In genomic region chr9:127423934-127424668, GRCh38 we compare ENCODE assay signal across 8 cellular contexts. TPM values are rescaled to one million over a fixed set of nuclear protein-coding genes. Genes with fewer than 3 reads are reported as not detected.
DNase-seq lines count a peak whose midpoint lies in the region; ATAC-seq and TF ChIP-seq lines count a peak whose summit lies in the region.

Gene ZNF79, plus strand, starts transcription at chr9:127424382. Its CDS starts 406 bp downstream, at chr9:127424788.

- peak; percentile 96 for DNase-seq in DMS 273 (lab: John Stamatoyannopoulos, UW; ENCODE audit: unreplicated experiment)
- DNase-seq in HuH-7.5 (ENCODE audit: low spot score): peak; percentile 92
- peak; percentile 89 for DNase-seq in activated CD8-positive, alpha-beta memory T cell treated with anti-CD3 and anti-CD28 coated beads, Interleukin-2, amount 50 U/mL, for 24 hours (ENCODE audit: extremely low read depth)
- peak; percentile 93 for DNase-seq in endothelial cell (ENCODE audit: low spot score)
- DNase-seq in stimulated activated CD8-positive, alpha-beta memory T cell treated with anti-CD3 and anti-CD28 coated beads, Interleukin-15, amount 100 ng/mL, for 1 hour (ENCODE audit: low read depth): peak; percentile 84

- H3K4me2 ChIP-seq in OCI-LY1 (ENCODE audit: low read length): peak within 1 kb of the TSS; percentile 76

- peak within 1 kb of the TSS; percentile 88 for H3K27ac Mint-ChIP-seq in endothelial cell (ENCODE audit: unreplicated experiment)

- H3K9me3 ChIP-seq in OCI-LY1 (ENCODE audit: low read length): no peaks in the 10 kb centered on the region
- H3K9me3 ChIP-seq in mesodermal cell (ENCODE audit: control insufficient read depth, low read length): no peaks in the 10 kb centered on the region

- ATAC-seq in GM21528 (IDR thresholded peaks at IDR 0.05; ENCODE audit: low FRiP score, unreplicated experiment): peak; percentile 79

- no peaks in the 10 kb centered on the region for H3K9me3 Mint-ChIP-seq in endothelial cell (ENCODE audit: unreplicated experiment)

- no peaks in the 10 kb centered on the region for H3K36me3 Mint-ChIP-seq in endothelial cell (ENCODE audit: low read depth, unreplicated experiment)

- H2AFZ ChIP-seq in OCI-LY1 (ENCODE audit: low read length): 0 out of 2 replicates have a peak within 1 kb of the TSS, but pooled peaks have one; percentile 20

- H3K4me3 Mint-ChIP-seq in endothelial cell (ENCODE audit: unreplicated experiment): peak within 1 kb of the TSS; percentile 98

- H3K36me3 ChIP-seq in OCI-LY1 (ENCODE audit: insufficient read depth, low read length) (peaks cover 9% of the 10 kb centered on the region), mesodermal cell (ENCODE audit: control insufficient read depth, insufficient read depth, low read length) (peaks cover 28% of the 10 kb centered on the region)

- H3K27ac ChIP-seq in OCI-LY1 (ENCODE audit: low read depth, low read length, poor library complexity, severe bottlenecking) (peak within 1 kb of the TSS; percentile 37), mesodermal cell (ENCODE audit: low read depth, low read length, severe bottlenecking) (peak within 1 kb of the TSS; percentile 84)

- H3K4me1 ChIP-seq in OCI-LY1 (ENCODE audit: insufficient read depth, low read length, severe bottlenecking) (peaks cover 24% of the 10 kb centered on the region), mesodermal cell (ENCODE audit: control insufficient read depth, insufficient read depth, low read length, poor library complexity, severe bottlenecking) (peaks cover 6% of the 10 kb centered on the region)

- peak within 1 kb of the TSS; percentile 88 for H3K9ac ChIP-seq in OCI-LY1 (ENCODE audit: low read length)

- no peaks in the 10 kb centered on the region for H4K20me1 ChIP-seq in OCI-LY1 (ENCODE audit: insufficient read depth, low read length)

- H3K4me1 Mint-ChIP-seq in endothelial cell (ENCODE audit: unreplicated experiment): peaks cover 31% of the 10 kb centered on the region

- H3F3A ChIP-seq in OCI-LY1 (ENCODE audit: insufficient read depth, low read length): no peaks in the 10 kb centered on the region

- 1% methylated on average over 50 to 51 of the region's 54 CpGs for WGBS in mesodermal cell (ENCODE audit: insufficient coverage in 2 of 2), 2 experiments

- H3K4me3 ChIP-seq in OCI-LY1 (ENCODE audit: low read depth, low read length, poor library complexity, severe bottlenecking): peak within 1 kb of the TSS; percentile 88
- H3K4me3 ChIP-seq in mesodermal cell (ENCODE audit: extremely low read depth, insufficient read depth, low read length, poor library complexity, severe bottlenecking): peak within 1 kb of the TSS; percentile 89

- H3K79me2 ChIP-seq in OCI-LY1 (ENCODE audit: insufficient read depth, low read length): peaks cover 8% of the 10 kb centered on the region

- no peaks in the 10 kb centered on the region for H3K27me3 ChIP-seq in OCI-LY1 (ENCODE audit: insufficient read depth, low read length)

- H3K27me3 Mint-ChIP-seq in endothelial cell (ENCODE audit: unreplicated experiment): no peaks in the 10 kb centered on the region

- no peaks in the 10 kb centered on the region for H3K9me2 ChIP-seq in OCI-LY1 (ENCODE audit: low read depth, low read length)

- TF ChIP-seq CTCF in OCI-LY1 (IDR thresholded peaks at IDR 0.05; ENCODE audit: low read length) (no peak), endothelial cell (IDR thresholded peaks at IDR 0.05; ENCODE audit: unreplicated experiment) (no peak)

RNA-seq across cellular contexts. Expression of gene ZNF79, which starts in this region (rescaled TPM):
- total RNA-seq in endothelial cell (ENCODE audit: unreplicated experiment): 12.6 TPM
- polyA plus RNA-seq in mesodermal cell (2013, experiment 1 of 2): 6.5 TPM
- 6.5 TPM for polyA plus RNA-seq in mesodermal cell (2013, experiment 2 of 2)

Comparison
In these comparisons a context has a peak if more than half of its experiments do, and no peak if none do; other contexts are left out.
1. Peak in every context shown above with its lines: DNase-seq, ATAC-seq, H3K4me3 ChIP-seq and H3K27ac ChIP-seq.